In the genomic region with DNA sequence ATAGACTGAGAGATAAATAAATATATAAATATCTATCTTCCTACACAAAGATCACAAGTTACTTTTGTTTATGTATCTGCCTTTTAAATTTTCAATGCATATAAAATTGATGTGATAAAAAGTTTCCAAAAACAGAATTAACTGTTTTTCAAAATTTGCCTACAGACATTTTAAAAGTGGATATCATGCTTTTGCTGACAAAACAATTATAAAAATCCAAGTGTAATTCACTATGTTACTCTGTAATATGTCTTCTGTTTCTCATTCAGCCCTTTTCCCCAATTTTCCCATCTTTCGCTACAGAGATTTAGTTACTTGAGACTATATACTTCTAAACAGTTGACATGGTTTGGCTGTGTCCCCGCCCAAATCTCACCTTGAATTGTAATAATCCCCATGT, we compare ENCODE assay signal across 20 cellular contexts.
"Had no signal": no experiment of that assay in that cellular context is flagged by ENCODE, and none has a peak within 500 bp of the region (broad histone marks: within the 10 kb centered on the region; RNA-seq: fewer than 3 reads in every experiment).

No MANE protein-coding gene starts in this region.

- H3K4me3 ChIP-seq: dorsolateral prefrontal cortex, heart left ventricle, lung, pancreas, tibial artery, upper lobe of left lung, uterus had no signal

- H3K27me3 Mint-ChIP-seq: progenitor cell of endocrine pancreas had no signal

- H3K27ac ChIP-seq: pancreas, tibial artery, upper lobe of left lung, uterus had no signal

- DNase-seq: dorsolateral prefrontal cortex; effector CD8-positive, alpha-beta T cell; heart left ventricle; hippocampal formation; left colon; left ventricle myocardium superior; mesenchymal stem cell; midbrain; occipital lobe; pancreas; right cardiac atrium; small intestine; stimulated activated CD4-positive, alpha-beta T cell treated with anti-CD3 and anti-CD28 coated beads, Interleukin-12 subunit alpha, Interleukin-12 subunit beta, amount 100 ng/mL, for 4 hours; stimulated activated naive CD4-positive, alpha-beta T cell treated with Interleukin-2 at 50 U/mL for 16 hours; tibial artery; upper lobe of left lung; uterus had no signal

- H3K4me1 ChIP-seq: pancreas, uterus had no signal

- H3K4me3 Mint-ChIP-seq: nephron had no signal

- H3K36me3 ChIP-seq: heart left ventricle, pancreas, tibial artery, upper lobe of left lung, uterus had no signal

- H3K27ac Mint-ChIP-seq: nephron, progenitor cell of endocrine pancreas had no signal

- ATAC-seq: heart left ventricle, left colon, left ventricle myocardium superior, pancreas, right cardiac atrium had no signal

- H3K4me1 Mint-ChIP-seq: nephron had no signal

- H3K9me3 ChIP-seq: heart left ventricle, pancreas, tibial artery, upper lobe of left lung, uterus had no signal

- H3K27me3 ChIP-seq: dorsolateral prefrontal cortex, heart left ventricle, pancreas, tibial artery, upper lobe of left lung, uterus had no signal
